18 cellular contexts compared by ENCODE assay signal in the genomic region with DNA sequence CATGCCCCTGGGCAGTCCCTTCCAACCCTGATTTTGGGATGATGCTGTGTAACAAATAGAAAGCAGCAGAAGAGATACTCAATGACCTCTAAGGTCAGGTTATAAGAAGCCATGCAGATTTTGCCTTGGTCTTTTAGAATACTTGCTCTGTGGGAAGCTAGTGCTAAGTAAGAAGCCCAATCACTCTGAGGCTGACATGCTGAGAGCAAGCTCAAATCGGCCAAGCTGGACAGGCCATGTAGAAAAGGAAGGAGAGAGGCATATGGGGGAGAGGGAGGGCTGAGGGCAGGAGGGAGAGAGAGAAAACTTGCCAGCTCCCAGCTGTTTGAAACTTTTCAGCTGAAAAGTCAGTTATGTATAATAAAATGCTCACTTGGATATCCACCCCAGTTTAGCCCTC.
DNase-seq lines count a peak whose midpoint lies in the region; ATAC-seq and TF ChIP-seq lines count a peak whose summit lies in the region.
"Had no signal": no experiment of that assay in that cellular context is flagged by ENCODE, and none has a peak within 500 bp of the region (broad histone marks: within the 10 kb centered on the region; RNA-seq: fewer than 3 reads in every experiment).

No MANE protein-coding gene starts in this region.

- no peak overlapping the region for H3K18ac ChIP-seq in neuronal stem cell (ENCODE audit: low read length)

- no peak overlapping the region for H3K4me2 ChIP-seq in neuronal stem cell (ENCODE audit: insufficient read depth, low read length, poor library complexity, severe bottlenecking)
- no peak overlapping the region for H3K4me2 ChIP-seq in SK-N-SH
- H3K4me2 ChIP-seq: BLaER1 treated with 17β-estradiol and CSF1 and Interleukin-3, amounts not matched to agents 10 nM and 100 nM had no signal

- H3K9me3 Mint-ChIP-seq in WTC11 (no peaks in the 10 kb centered on the region), mesothelial cell of epicardium (peaks cover 6% of the 10 kb centered on the region)
- H3K9me3 Mint-ChIP-seq: CD8-positive, alpha-beta T cell had no signal

- H3K23ac ChIP-seq in neuronal stem cell (ENCODE audit: low read depth, low read length, poor library complexity), result no peak overlapping the region

- H3K36me3 ChIP-seq in neuronal stem cell (replicated peaks in 1 of 2; ENCODE audit: control insufficient read depth in 2 of 2, insufficient read depth in 2 of 2, low read length in 2 of 2) (no peaks in the 10 kb centered on the region), SK-N-SH (replicated peaks in 1 of 2; ENCODE audit: control insufficient read depth in 1 of 2, insufficient read depth in 2 of 2, low read length in 1 of 2) (no peaks in the 10 kb centered on the region)
- H3K36me3 ChIP-seq: BLaER1 treated with 17β-estradiol and CSF1 and Interleukin-3, amounts not matched to agents 10 nM and 100 nM had no signal

- H3K4me1 ChIP-seq in neuronal stem cell (ENCODE audit: control insufficient read depth in 2 of 2, insufficient read depth in 1 of 2, low read depth in 1 of 2, low read length in 2 of 2) (peaks cover 0 to 6% of the 10 kb centered on the region in 2 donors), SK-N-SH (ENCODE audit: control insufficient read depth in 1 of 2, insufficient read depth in 2 of 2, low read depth in 1 of 2, low read length in 1 of 2) (no peaks in the 10 kb centered on the region)
- H3K4me1 ChIP-seq: BLaER1 treated with 17β-estradiol and CSF1 and Interleukin-3, amounts not matched to agents 10 nM and 100 nM had no signal

- no peaks in the 10 kb centered on the region for H3K27me3 ChIP-seq in neuronal stem cell (ENCODE audit: control insufficient read depth in 3 of 3, insufficient read depth in 3 of 3, low read depth in 1 of 3, low read length in 3 of 3)
- H3K27me3 ChIP-seq in SK-N-SH (ENCODE audit: insufficient read depth), result no peaks in the 10 kb centered on the region
- H3K27me3 ChIP-seq: BLaER1 treated with 17β-estradiol and CSF1 and Interleukin-3, amounts not matched to agents 10 nM and 100 nM had no signal

- TF ChIP-seq EP300 in SK-N-SH (IDR thresholded peaks at IDR 0.05; ENCODE audit: borderline replicate concordance in 1 of 2, low read depth in 1 of 2, low read length in 1 of 2), result no peak

- no peaks in the 10 kb centered on the region for H4K20me1 ChIP-seq in SK-N-SH (ENCODE audit: insufficient read depth)
- H4K20me1 ChIP-seq: BLaER1 treated with 17β-estradiol and CSF1 and Interleukin-3, amounts not matched to agents 10 nM and 100 nM had no signal

- no peak overlapping the region for H3K14ac ChIP-seq in neuronal stem cell (ENCODE audit: low read length)

- no peak for TF ChIP-seq RAD21 in SK-N-SH (IDR thresholded peaks at IDR 0.05; ENCODE audit: low read length)

- no peak overlapping the region for H3K4me3 Mint-ChIP-seq in WTC11
- H3K4me3 Mint-ChIP-seq in mesothelial cell of epicardium, result no peak overlapping the region
- H3K4me3 Mint-ChIP-seq: B cell; CD8-positive, alpha-beta T cell; HFFc6 had no signal

- no peak overlapping the region for H2BK5ac ChIP-seq in neuronal stem cell (ENCODE audit: low read length)

- peak overlapping the region; percentile 6 for H3K27ac ChIP-seq in neuronal stem cell (replicated peaks; ENCODE audit: low read length)
- no peak overlapping the region for H3K27ac ChIP-seq in SK-N-SH (ENCODE audit: low read depth in 2 of 2, low read length in 1 of 2)
- H3K27ac ChIP-seq: BLaER1 treated with 17β-estradiol and CSF1 and Interleukin-3, amounts not matched to agents 10 nM and 100 nM had no signal

- no peak overlapping the region for H4K8ac ChIP-seq in neuronal stem cell (ENCODE audit: low read depth, low read length)

- H3K9me3 ChIP-seq in neuronal stem cell (replicated peaks in 1 of 2; ENCODE audit: control insufficient read depth in 2 of 2, insufficient read depth in 1 of 2, low read depth in 1 of 2, low read length in 2 of 2) (no peaks in the 10 kb centered on the region), SK-N-SH (no peaks in the 10 kb centered on the region)
- H3K9me3 ChIP-seq: BLaER1 treated with 17β-estradiol and CSF1 and Interleukin-3, amounts not matched to agents 10 nM and 100 nM had no signal

- H3F3A ChIP-seq in SK-N-SH (replicated peaks; ENCODE audit: insufficient read depth), result no peaks in the 10 kb centered on the region

- H3K4ac ChIP-seq in neuronal stem cell (ENCODE audit: low read length), result no peak overlapping the region

- POLR2A ChIA-PET in WTC11 (lab: Charles Lee) (no interaction called here), SK-N-SH (lab: Yijun Ruan, JAX) (no interaction called here)

- H3K79me2 ChIP-seq in SK-N-SH (ENCODE audit: insufficient read depth), result no peaks in the 10 kb centered on the region

- no peak overlapping the region for H2BK12ac ChIP-seq in neuronal stem cell (ENCODE audit: low read length)

- H2BK120ac ChIP-seq in neuronal stem cell (ENCODE audit: low read depth, low read length), result no peak overlapping the region

- no peak overlapping the region for H4K91ac ChIP-seq in neuronal stem cell (ENCODE audit: low read depth, low read length, poor library complexity)

- ATAC-seq in WTC11, result no peak
- ATAC-seq: CD8-positive, alpha-beta T cell; HCT116 had no signal

- 0 out of 2 replicates have a peak overlapping the region, but pooled peaks have one; percentile 70 for H3K27ac Mint-ChIP-seq in WTC11
- H3K27ac Mint-ChIP-seq in mesothelial cell of epicardium, result peak overlapping the region; percentile 45
- H3K27ac Mint-ChIP-seq: B cell; CD8-positive, alpha-beta T cell; HFFc6 had no signal

- H3K27me3 Mint-ChIP-seq in WTC11 (ENCODE audit: low read depth) (no peaks in the 10 kb centered on the region), mesothelial cell of epicardium (ENCODE audit: low read depth) (no peaks in the 10 kb centered on the region)
- H3K27me3 Mint-ChIP-seq: B cell had no signal

- H2AFZ ChIP-seq in neuronal stem cell (ENCODE audit: low read length) (peak overlapping the region; percentile 13), SK-N-SH (ENCODE audit: low read depth) (no peak overlapping the region)

- no CpG with 5 or more reads among the region's 1 CpG for WGBS in neuronal stem cell (ENCODE audit: extremely low coverage in 2 of 2, insufficient read length in 2 of 2, insufficient replicate concordance in 1 of 2), 2 donors
- WGBS in SK-N-SH (ENCODE audit: low lambda C conversion rate), result 0% methylated on average over 1 of the region's 1 CpG

- H3K9ac ChIP-seq in neuronal stem cell (ENCODE audit: low read depth, low read length, poor library complexity) (no peak overlapping the region), SK-N-SH (no peak overlapping the region)
- H3K9ac ChIP-seq: BLaER1 treated with 17β-estradiol and CSF1 and Interleukin-3, amounts not matched to agents 10 nM and 100 nM had no signal

- H2AK5ac ChIP-seq in neuronal stem cell (ENCODE audit: low read depth, low read length), result no peak overlapping the region

- H3K4me3 ChIP-seq in neuronal stem cell (ENCODE audit: low read length in 2 of 2) (no peak overlapping the region), SK-N-SH (ENCODE audit: low read depth in 2 of 2, low read length in 1 of 2) (no peak overlapping the region)
- H3K4me3 ChIP-seq: BLaER1 treated with 17β-estradiol and CSF1 and Interleukin-3, amounts not matched to agents 10 nM and 100 nM had no signal

- no peaks in the 10 kb centered on the region for H3K9me2 ChIP-seq in SK-N-SH

- H3K36me3 Mint-ChIP-seq in WTC11 (no peaks in the 10 kb centered on the region), mesothelial cell of epicardium (no peaks in the 10 kb centered on the region)
- H3K36me3 Mint-ChIP-seq: CD8-positive, alpha-beta T cell had no signal

- H3K4me1 Mint-ChIP-seq in WTC11, result no peaks in the 10 kb centered on the region; the same call in 1 of the 2 replicates
- peaks cover 26% of the 10 kb centered on the region for H3K4me1 Mint-ChIP-seq in mesothelial cell of epicardium
- H3K4me1 Mint-ChIP-seq: B cell had no signal

- DNase-seq in WTC11 (ENCODE audit: low spot score) (peak; percentile 11), iPS-NIHi11 (ENCODE audit: low spot score) (peak; percentile 6), mesothelial cell of epicardium (ENCODE audit: low spot score in 2 of 2, unreplicated experiment in 2 of 2) (no peak), neuronal stem cell (ENCODE audit: low spot score) (no peak), NOMO-1 treated with dmso at 0.1 percent for 144 hours (lab: John Stamatoyannopoulos, UW; ENCODE audit: unreplicated experiment) (no peak), SK-N-SH (no peak), NCI-H1930 (lab: John Stamatoyannopoulos, UW) (no peak)
- DNase-seq: Calu3; CD8-positive, alpha-beta T cell; DMS79 treated with DMSO at 0.1 percent for 48 hours; GF-D8; GOT3; H7; HFFc6; IMR-90 had no signal

- CTCF ChIA-PET in WTC11 (lab: Charles Lee) (no interaction called here), SK-N-SH (lab: Yijun Ruan, JAX) (no interaction called here)

- no peak for TF ChIP-seq CTCF in WTC11 (IDR thresholded peaks at IDR 0.05)
- TF ChIP-seq CTCF in mesothelial cell of epicardium (IDR thresholded peaks at IDR 0.05; ENCODE audit: unreplicated experiment), result no peak
- TF ChIP-seq CTCF in SK-N-SH (IDR thresholded peaks at IDR 0.05), result no peak

- no peak overlapping the region for H2BK15ac ChIP-seq in neuronal stem cell (ENCODE audit: low read length)

- no peaks in the 10 kb centered on the region for H3K79me1 ChIP-seq in neuronal stem cell (ENCODE audit: low read depth, low read length)

TF ChIP-seq in WTC11, 78 proteins besides CTCF, POLR2A, EP300 and RAD21 (continues in another document):
- no peak for TF ChIP-seq NFATC4 (CRISPR knock-in tag; IDR thresholded peaks at IDR 0.05)
- no peak for TF ChIP-seq NR1H2 (CRISPR knock-in tag; IDR thresholded peaks at IDR 0.05)
- TF ChIP-seq ZBTB21 (CRISPR knock-in tag; IDR thresholded peaks at IDR 0.05; ENCODE audit: borderline replicate concordance), result no peak
- no peak for TF ChIP-seq TEAD4 (CRISPR knock-in tag; IDR thresholded peaks at IDR 0.05)
- TF ChIP-seq RORB (CRISPR knock-in tag; IDR thresholded peaks at IDR 0.05), result no peak

TF ChIP-seq in SK-N-SH, 30 proteins besides CTCF, POLR2A, EP300 and RAD21 (continues in another document):
- TF ChIP-seq GABPA (IDR thresholded peaks at IDR 0.05; ENCODE audit: low read depth) (no peak), FOXM1 (IDR thresholded peaks at IDR 0.05; ENCODE audit: low read depth) (no peak), TAF1 (IDR thresholded peaks at IDR 0.05; ENCODE audit: borderline replicate concordance, low read depth, low read length) (no peak), ELF1 (IDR thresholded peaks at IDR 0.05) (no peak), RFX5 (IDR thresholded peaks at IDR 0.05; ENCODE audit: low read length) (no peak), EZH2phosphoT487 (IDR thresholded peaks at IDR 0.05; ENCODE audit: borderline replicate concordance, low read depth) (no peak), TCF12 (IDR thresholded peaks at IDR 0.05) (no peak), FOXJ3 (CRISPR knock-in tag; IDR thresholded peaks at IDR 0.05) (no peak)
- TF ChIP-seq, protein P1, sequence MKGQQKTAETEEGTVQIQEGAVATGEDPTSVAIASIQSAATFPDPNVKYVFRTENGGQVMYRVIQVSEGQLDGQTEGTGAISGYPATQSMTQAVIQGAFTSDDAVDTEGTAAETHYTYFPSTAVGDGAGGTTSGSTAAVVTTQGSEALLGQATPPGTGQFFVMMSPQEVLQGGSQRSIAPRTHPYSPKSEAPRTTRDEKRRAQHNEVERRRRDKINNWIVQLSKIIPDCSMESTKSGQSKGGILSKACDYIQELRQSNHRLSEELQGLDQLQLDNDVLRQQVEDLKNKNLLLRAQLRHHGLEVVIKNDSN (IDR thresholded peaks at IDR 0.05; ENCODE audit: borderline replicate concordance, low read depth), result no peak

Comparison
In these comparisons a context has a peak if more than half of its experiments do, and no peak if none do; other contexts are left out.
1. DNase-seq: peak in WTC11 (single experiment) and iPS-NIHi11 (single experiment); none in mesothelial cell of epicardium (0 of 2), neuronal stem cell (single experiment), NOMO-1 treated with dmso at 0.1 percent for 144 hours (single experiment), SK-N-SH (single experiment) and NCI-H1930 (0 of 2).